27 cellular contexts compared by ENCODE assay signal in genomic region chr1:51630393-51630792, GRCh38. TPM values are rescaled to one million over a fixed set of nuclear protein-coding genes. Genes with fewer than 3 reads are reported as not detected.
DNase-seq lines count a peak whose midpoint lies in the region; ATAC-seq, FAIRE-seq and TF ChIP-seq lines count a peak whose summit lies in the region.
"Had no signal": no experiment of that assay in that cellular context is flagged by ENCODE, and none has a peak within 500 bp of the region (broad histone marks: within the 10 kb centered on the region; RNA-seq: fewer than 3 reads in every experiment).

No MANE protein-coding gene starts in this region.

- H3K4me1 ChIP-seq in Panc1 (ENCODE audit: control insufficient read depth, insufficient read depth, low read length) = peaks cover 6% of the 10 kb centered on the region
- H3K4me1 ChIP-seq in GM12878 (ENCODE audit: control insufficient read depth, insufficient read depth, low read length) = no peaks in the 10 kb centered on the region
- H3K4me1 ChIP-seq in kidney (ENCODE audit: control insufficient read depth in 1 of 2, insufficient read depth in 1 of 2, low read depth in 1 of 2, low read length in 2 of 2) = peaks cover 0 to 3% of the 10 kb centered on the region in 2 donors
- H3K4me1 ChIP-seq in gastrocnemius medialis = peaks cover 66 to 89% of the 10 kb centered on the region in 2 donors
- H3K4me1 ChIP-seq: BE2C had no signal

- TF ChIP-seq EP300 in GM12878 (IDR thresholded peaks at IDR 0.05; ENCODE audit: borderline replicate concordance in 1 of 2, control insufficient read depth in 1 of 2, low read depth in 2 of 2, low read length in 2 of 2) = no peak

- H3K9me3 ChIP-seq in Panc1 (ENCODE audit: control insufficient read depth, insufficient read depth, low read depth, low read length) = no peaks in the 10 kb centered on the region
- H3K9me3 ChIP-seq in GM12878 (replicated peaks; ENCODE audit: control insufficient read depth, insufficient read depth, low read length) = no peaks in the 10 kb centered on the region
- H3K9me3 ChIP-seq in kidney (ENCODE audit: control insufficient read depth in 1 of 2, low read length in 2 of 2) = no peaks in the 10 kb centered on the region
- no peaks in the 10 kb centered on the region for H3K9me3 ChIP-seq in gastrocnemius medialis
- H3K9me3 ChIP-seq: BE2C, BLaER1 had no signal

- WGBS in GM12878 (ENCODE audit: insufficient coverage, insufficient replicate concordance, low lambda C conversion rate, missing lambda C conversion rate) = 84% methylated on average over 3 of the region's 3 CpGs

- in situ Hi-C loops in Panc1 (cut with HindIII; ENCODE audit: low pct_unique_long_range_greater_than_20kb, low sequenced_read_pairs) = no loop called here
- in situ Hi-C loops in GM12878 (cut with MboI) = no loop called here
- in situ Hi-C loops in gastrocnemius medialis (cut with MboI; ENCODE audit: low sequenced_read_pairs in 4 of 4) = loop anchor here in 2 of 4 donors (25.0 kb wide), 1 partner anchor 132 kb away; no protein-coding TSS in a partner anchor

- H3K4me3 ChIP-seq in Panc1 (ENCODE audit: low read depth in 2 of 2, low read length in 2 of 2) (no peak overlapping the region), GM12878 (no peak overlapping the region), kidney (ENCODE audit: low read length in 2 of 2) (no peak overlapping the region), gastrocnemius medialis (no peak overlapping the region)
- H3K4me3 ChIP-seq: BLaER1 had no signal

- TSS peak; percentile 27 for BruUV-seq in Panc1 (replicated peaks; lab: Mats Ljungman, UMichigan)
- BruUV-seq in GM12878 (replicated peaks; lab: Mats Ljungman, UMichigan) = no TSS peak

- FAIRE-seq in GM12878 (lab: Jason Lieb, UNC) = no peak
- FAIRE-seq in kidney (lab: Jason Lieb, UNC) = peak; percentile 51
- FAIRE-seq: A204.1, GM12892, GM18507 had no signal

- no peaks in the 10 kb centered on the region for H3K36me3 ChIP-seq in Panc1 (ENCODE audit: control insufficient read depth, insufficient read depth, low read length)
- H3K36me3 ChIP-seq in GM12878 (ENCODE audit: control insufficient read depth in 2 of 2, insufficient read depth in 2 of 2, low read length in 1 of 2) = no peaks in the 10 kb centered on the region
- H3K36me3 ChIP-seq in kidney (ENCODE audit: control insufficient read depth in 1 of 2, insufficient read depth in 2 of 2, low read length in 2 of 2) = no peaks in the 10 kb centered on the region
- no peaks in the 10 kb centered on the region for H3K36me3 ChIP-seq in gastrocnemius medialis
- H3K36me3 ChIP-seq: BE2C had no signal

- no peak for TF ChIP-seq POLR2A in GM12878 (IDR thresholded peaks at IDR 0.05; ENCODE audit: low read depth, low read length)
- no peak for TF ChIP-seq POLR2A in gastrocnemius medialis (IDR thresholded peaks at IDR 0.05)

- SMC1A ChIA-PET in GM12878 (lab: Charles Lee; ENCODE audit: uncharacterized antibody, unreplicated experiment) = interaction anchor here (0.6 to 2.7 kb wide), 7 partner anchors 9 to 138 kb away, joined by 3 to 7 read pairs (median 5); no protein-coding TSS in a partner anchor

- no peak for TF ChIP-seq CTCF in Panc1 (IDR thresholded peaks at IDR 0.05)
- no peak for TF ChIP-seq CTCF in GM12878 (IDR thresholded peaks at IDR 0.05 in 2 of 3, conservative IDR thresholded peaks at IDR 0.05 in 1 of 3; ENCODE audit: control insufficient read depth in 2 of 3, extremely low read depth in 1 of 3, insufficient read depth in 1 of 3, low read depth in 3 of 3, low read length in 3 of 3)
- TF ChIP-seq CTCF in kidney (IDR thresholded peaks at IDR 0.05; ENCODE audit: borderline replicate concordance, extremely low read depth, insufficient read depth) = no peak
- TF ChIP-seq CTCF in gastrocnemius medialis (IDR thresholded peaks at IDR 0.05 in 4 of 5, conservative IDR thresholded peaks at IDR 0.05 in 1 of 5) = no peak
- TF ChIP-seq CTCF in GM10266 (IDR thresholded peaks at IDR 0.05; ENCODE audit: control insufficient read depth, insufficient read depth, low read depth, missing control alignments) = no peak

- CTCF ChIA-PET in Panc1 (lab: Charles Lee) = interaction anchor here (0.7 kb wide), 1 partner anchor 10 kb away, joined by 3 read pairs; no protein-coding TSS in a partner anchor
- CTCF ChIA-PET in GM12878 (lab: Yijun Ruan, JAX) = interaction anchor here (0.7 to 2.4 kb wide), 5 partner anchors 12 to 139 kb away, joined by 3 to 19 read pairs (median 3); no protein-coding TSS in a partner anchor

- intact Hi-C loops in Panc1 (cut with micrococcal nuclease; ENCODE audit: unreplicated experiment) = no loop called here
- intact Hi-C loops in GM12878 (cut with micrococcal nuclease; ENCODE audit: unreplicated experiment) = no loop called here
- intact Hi-C loops in kidney (cut with DNase I) = no loop called here
- intact Hi-C loops in gastrocnemius medialis (cut with DNase I; ENCODE audit: low total_unique reads) = no loop called here

- POLR2A ChIA-PET in Panc1 (lab: Charles Lee) = interaction anchor here (0.6 kb wide), 1 partner anchor 36 kb away, joined by 3 read pairs; no protein-coding TSS in a partner anchor
- POLR2A ChIA-PET in GM12878 (lab: Charles Lee) = interaction anchor here (0.6 kb wide), 1 partner anchor 759 kb away, joined by 3 read pairs; no protein-coding TSS in a partner anchor

- no peaks in the 10 kb centered on the region for H3K27me3 ChIP-seq in Panc1 (ENCODE audit: control insufficient read depth, insufficient read depth, low read length)
- no peaks in the 10 kb centered on the region for H3K27me3 ChIP-seq in GM12878 (replicated peaks in 1 of 2; ENCODE audit: control insufficient read depth in 2 of 2, insufficient read depth in 2 of 2, low read length in 1 of 2)
- H3K27me3 ChIP-seq in gastrocnemius medialis = no peaks in the 10 kb centered on the region
- H3K27me3 ChIP-seq: BE2C, BLaER1 had no signal

- DNase-seq in Panc1 (ENCODE audit: low read depth, low spot score) (no peak), GM12878 (ENCODE audit: low read depth, low spot score) (no peak), kidney (no peak), gastrocnemius medialis (no peak), NCI-H446 treated with DMSO at 0.1 percent for 48 hours (lab: John Stamatoyannopoulos, UW) (no peak), SK-N-DZ (ENCODE audit: low spot score) (no peak), globus pallidus (ENCODE audit: low spot score) (no peak), GM10266 (ENCODE audit: extremely low spot score) (no peak)
- DNase-seq: 8988T; ACHN; BE2C; C1 segment of cervical spinal cord; CD4-positive, alpha-beta memory T cell; CD4-positive, CD25-positive, alpha-beta regulatory T cell; CD8-positive, alpha-beta memory T cell; COR-L47; DMS 273 treated with DMSO at 0.1 percent for 48 hours; DMS153; DMS53; DMS79; DND-41; EL; GDM1 had no signal

- H3K9ac ChIP-seq in GM12878 (ENCODE audit: control insufficient read depth, insufficient read depth, low read length) (no peak overlapping the region), kidney (ENCODE audit: low read length in 2 of 2) (no peak overlapping the region)
- H3K9ac ChIP-seq: BLaER1 had no signal

- RAD21 ChIA-PET in GM12878 (lab: Charles Lee; ENCODE audit: unreplicated experiment) = interaction anchor here (2.1 kb wide), 1 partner anchor 139 kb away, joined by 8 read pairs; no protein-coding TSS in a partner anchor

- H4K20me1 ChIP-seq in GM12878 (ENCODE audit: control insufficient read depth, insufficient read depth) = no peaks in the 10 kb centered on the region

- no peak overlapping the region for H2AFZ ChIP-seq in GM12878 (ENCODE audit: control insufficient read depth, low read depth, low read length)

- no peaks in the 10 kb centered on the region; the same call in 1 of the 2 replicates for H3K79me2 ChIP-seq in GM12878 (ENCODE audit: control insufficient read depth, insufficient read depth, low read length)

- no peak overlapping the region for H3K27ac ChIP-seq in Panc1 (ENCODE audit: low read length)
- no peak overlapping the region for H3K27ac ChIP-seq in GM12878 (ENCODE audit: control insufficient read depth, insufficient read depth)
- H3K27ac ChIP-seq in kidney (ENCODE audit: low read depth in 2 of 2, low read length in 2 of 2) = no peak overlapping the region
- peak overlapping the region; percentile 94 to 99 (median 99) for H3K27ac ChIP-seq in gastrocnemius medialis
- H3K27ac ChIP-seq: BLaER1 had no signal

- TF ChIP-seq RAD21 in GM12878 (IDR thresholded peaks at IDR 0.05; ENCODE audit: insufficient read depth, low read depth, low read length) = no peak

- ATAC-seq in Panc1 = no peak
- ATAC-seq in GM12878 = peak; percentile 47; the same call in 2 of the 3 replicates
- ATAC-seq in gastrocnemius medialis = no peak

- H3K4me2 ChIP-seq in GM12878 (ENCODE audit: control insufficient read depth, insufficient read depth) = no peak overlapping the region
- H3K4me2 ChIP-seq: BLaER1 had no signal

TF ChIP-seq in GM12878, 131 proteins besides CTCF, POLR2A, EP300 and RAD21:
- TF ChIP-seq MEF2B (IDR thresholded peaks at IDR 0.05; ENCODE audit: partially characterized antibody, poor library complexity, severe bottlenecking) = no peak
- TF ChIP-seq JUNB (IDR thresholded peaks at IDR 0.05) = peak; percentile 61

RNA-seq across cellular contexts. Expression of gene OSBPL9, which starts 13.5 kb away (rescaled TPM):
- 85.5 TPM for total RNA-seq in Panc1 (2021; ENCODE audit: unreplicated experiment)
- 63.5 TPM for polyA plus RNA-seq in Panc1 (2012; ENCODE audit: insufficient read length)
- 205 and 209 TPM in 2 replicates for total RNA-seq in GM12878 (2013; cell fraction: nucleolus; rRNA removed)
- total RNA-seq in GM12878 (2014; rRNA removed) = 128 and 139 TPM in 2 replicates
- 150 and 151 TPM in 2 replicates for total RNA-seq in GM12878 (2014; rRNA removed; fragmentation: Illumina TruSeq; extraction: Trizol)
- total RNA-seq in GM12878 (2021) = 102 TPM in 2 replicates
- 67.4 TPM for polyA plus RNA-seq in GM12878 (2011; ENCODE audit: low read depth)
- polyA plus RNA-seq in GM12878 (2011; rRNA removed) = 114 and 129 TPM in 2 replicates
- polyA plus RNA-seq in GM12878 (2011; cell fraction: cytosol; rRNA removed) = 84.6 and 110 TPM in 2 replicates
- polyA plus RNA-seq in GM12878 (2011; cell fraction: nucleus; rRNA removed) = 81.8 and 103 TPM in 2 replicates
- 68.8 and 80.0 TPM in 2 replicates for polyA plus RNA-seq in GM12878 (2012)
- polyA plus RNA-seq in GM12878 (2014; fragmentation: Illumina TruSeq; extraction: Trizol) = 156 and 202 TPM in 2 replicates
- polyA plus RNA-seq in GM12878 (2014; fragmentation: Nextera tagmentation; extraction: Ambion mirVana) = 10 to 100 TPM; 25.9 to 41.9 TPM
- 89.1 and 103 TPM in 2 replicates for polyA plus RNA-seq in GM12878 (2014; rRNA removed)
- 100 to 1,000 TPM in 1 of 2 experiments, 10 to 100 TPM in 1; 98.7 to 112 TPM for polyA plus RNA-seq in GM12878 (2016; fragmentation: Nextera tagmentation; extraction: Ambion mirVana)
- 153 and 174 TPM in 2 replicates for polyA minus RNA-seq in GM12878 (2011; rRNA and poly(A)+ RNA removed)
- 37.0 and 63.4 TPM in 2 replicates for polyA minus RNA-seq in GM12878 (2011; cell fraction: cytosol; rRNA and poly(A)+ RNA removed)
- polyA minus RNA-seq in GM12878 (2011; cell fraction: nucleus; rRNA and poly(A)+ RNA removed) = 92.8 and 131 TPM in 2 replicates
- total RNA-seq in kidney = 76.6 TPM
- polyA plus RNA-seq in kidney (ENCODE audit: insufficient read depth, low read depth, low replicate concordance) = 73.2 TPM
- 100 to 1,000 TPM in 3 of 4 donors, 10 to 100 TPM in 1; 65.8 to 206 (median 136) TPM for total RNA-seq in gastrocnemius medialis
- polyA plus RNA-seq in SK-N-DZ (2014; cell fraction: cytosol; rRNA removed) = 97.1 and 101 TPM in 2 replicates
- 51.2 and 62.5 TPM in 2 replicates for polyA plus RNA-seq in SK-N-DZ (2014; cell fraction: nucleus; rRNA removed)

Comparison
In these comparisons a context has a peak if more than half of its experiments do, and no peak if none do; other contexts are left out.
1. H3K27ac ChIP-seq: peak in gastrocnemius medialis (4 of 4); none in Panc1 (single experiment), GM12878 (single experiment) and kidney (0 of 2).